Comparison of ENCODE assay signal across 12 cellular contexts in genomic region chr10:541750-542371, GRCh38.
DNase-seq lines count a peak whose midpoint lies in the region; ATAC-seq, FAIRE-seq and TF ChIP-seq lines count a peak whose summit lies in the region.
"Had no signal": no experiment of that assay in that cellular context is flagged by ENCODE, and none has a peak within 500 bp of the region (broad histone marks: within the 10 kb centered on the region; RNA-seq: fewer than 3 reads in every experiment).

No MANE protein-coding gene starts in this region.

- intact Hi-C loops in HepG2 (cut with micrococcal nuclease; ENCODE audit: unreplicated experiment) = no loop called here
- intact Hi-C loops in right lobe of liver (cut with DNase I) = no loop called here
- intact Hi-C loops in heart right ventricle (cut with DNase I) = no loop called here

- POLR2A ChIA-PET in HepG2 (lab: Yijun Ruan, JAX) = no interaction called here

- ATAC-seq in HepG2 (peak; percentile 82), right lobe of liver (no peak), heart right ventricle (peak in 7 of 8 donors; percentile 20 to 63 (median 47)), GM18520 (IDR thresholded peaks at IDR 0.05; ENCODE audit: unreplicated experiment) (no peak)
- ATAC-seq: activated CD8-positive, alpha-beta memory T cell treated with anti-CD3 and anti-CD28 coated beads, Interleukin-2, amount 10 ng/mL, durations not matched to agents 7 days and 5 days; T-cell had no signal

- no peak overlapping the region; a peak in 1 of 6 replicates for H3K4me3 ChIP-seq in HepG2 (replicated peaks in 1 of 3; ENCODE audit: insufficient read depth in 1 of 3, low read depth in 2 of 3, low read length in 3 of 3)
- no peak overlapping the region for H3K4me3 ChIP-seq in right lobe of liver
- no peak overlapping the region for H3K4me3 ChIP-seq in heart right ventricle
- H3K4me3 ChIP-seq in Peyer's patch = no peak overlapping the region
- H3K4me3 ChIP-seq: vagina had no signal

- TF ChIP-seq CTCF in HepG2 (CRISPR knock-in tag; IDR thresholded peaks at IDR 0.05) (no peak), right lobe of liver (IDR thresholded peaks at IDR 0.05) (no peak), heart right ventricle (IDR thresholded peaks at IDR 0.05) (no peak), Peyer's patch (IDR thresholded peaks at IDR 0.05) (no peak), GM20000 (IDR thresholded peaks at IDR 0.05; ENCODE audit: extremely low read depth, missing control alignments) (no peak)

- H3K4me1 ChIP-seq in HepG2 (ENCODE audit: insufficient read depth, low read length) (peaks cover 12% of the 10 kb centered on the region), right lobe of liver (no peaks in the 10 kb centered on the region), heart right ventricle (peaks cover 0 to 14% (median 7%) of the 10 kb centered on the region in 9 donors), Peyer's patch (no peaks in the 10 kb centered on the region)

- BruUV-seq in HepG2 (replicated peaks; lab: Mats Ljungman, UMichigan) = no TSS peak

- in situ Hi-C loops in HepG2 (cut with HindIII; ENCODE audit: extremely low pct_ligation_motif_present, low pct_unique_long_range_greater_than_20kb) = no loop called here

- no peaks in the 10 kb centered on the region for H4K20me1 ChIP-seq in HepG2 (ENCODE audit: insufficient read depth, low read length)

- no peak overlapping the region for H2AFZ ChIP-seq in HepG2 (ENCODE audit: low read length)

- H3K9me3 ChIP-seq in HepG2 (ENCODE audit: low read length) (no peaks in the 10 kb centered on the region), right lobe of liver (no peaks in the 10 kb centered on the region), heart right ventricle (no peaks in the 10 kb centered on the region), Peyer's patch (no peaks in the 10 kb centered on the region)
- H3K9me3 ChIP-seq: vagina had no signal

- H3K9ac ChIP-seq in HepG2 (ENCODE audit: insufficient read depth, low read depth, low read length) = no peak overlapping the region

- TF ChIP-seq EP300 in HepG2 (IDR thresholded peaks at IDR 0.05; ENCODE audit: low read depth in 2 of 2, low read length in 2 of 2) (no peak), HepG2 (CRISPR knock-in tag; IDR thresholded peaks at IDR 0.05; ENCODE audit: borderline replicate concordance) (no peak)

- TF ChIP-seq RAD21 in HepG2 (CRISPR knock-in tag; IDR thresholded peaks at IDR 0.05) = no peak

- no peaks in the 10 kb centered on the region for H3K79me2 ChIP-seq in HepG2 (ENCODE audit: insufficient read depth, low read length)

- TF ChIP-seq POLR2A in HepG2 (IDR thresholded peaks at IDR 0.05; ENCODE audit: insufficient read depth in 1 of 2, low read depth in 2 of 2, low read length in 2 of 2) (no peak), right lobe of liver (IDR thresholded peaks at IDR 0.05) (no peak), Peyer's patch (IDR thresholded peaks at IDR 0.05) (no peak)

- H3K36me3 ChIP-seq in HepG2 (replicated peaks in 1 of 2; ENCODE audit: control insufficient read depth in 1 of 2, insufficient read depth in 2 of 2, low read length in 2 of 2) (no peaks in the 10 kb centered on the region), right lobe of liver (no peaks in the 10 kb centered on the region), heart right ventricle (no peaks in the 10 kb centered on the region), Peyer's patch (no peaks in the 10 kb centered on the region)
- H3K36me3 ChIP-seq: vagina had no signal

- no peak for FAIRE-seq in HepG2 (lab: Jason Lieb, UNC)

- peak overlapping the region; percentile 38 for H3K4me2 ChIP-seq in HepG2 (ENCODE audit: low read depth, low read length)

- H3K27me3 ChIP-seq in HepG2 (ENCODE audit: control insufficient read depth in 1 of 2, insufficient read depth in 2 of 2, low read length in 2 of 2) (no peaks in the 10 kb centered on the region), right lobe of liver (no peaks in the 10 kb centered on the region), heart right ventricle (peaks cover 0 to 3% (median 0%) of the 10 kb centered on the region in 7 donors), Peyer's patch (no peaks in the 10 kb centered on the region)
- H3K27me3 ChIP-seq: vagina had no signal

- DNase-seq in HepG2 (ENCODE audit: low spot score) = no peak
- DNase-seq in right lobe of liver = no peak
- peak; percentile 49 for DNase-seq in NCI-H345 treated with DMSO at 0.1 percent for 48 hours (lab: John Stamatoyannopoulos, UW; ENCODE audit: unreplicated experiment)
- no peak for DNase-seq in heart right ventricle
- DNase-seq in Peyer's patch = no peak
- no peak for DNase-seq in medulla oblongata (ENCODE audit: extremely low spot score)
- no peak for DNase-seq in GM20000 (ENCODE audit: low spot score)
- DNase-seq: activated CD8-positive, alpha-beta memory T cell treated with anti-CD3 and anti-CD28 coated beads, Interleukin-2, amount 10 ng/mL, durations not matched to agents 7 days and 5 days; H7; T-cell had no signal

- 24% methylated on average over 14 of the region's 16 CpGs for WGBS in HepG2 (ENCODE audit: low lambda C conversion rate)
- 64% methylated on average over 2 of the region's 16 CpGs for WGBS in right lobe of liver (ENCODE audit: insufficient coverage, low coverage, low lambda C conversion rate, missing lambda C conversion rate)
- WGBS in heart right ventricle, 2 donors = 40 to 61% methylated on average over 16 of the region's 16 CpGs

- CTCF ChIA-PET in HepG2 (lab: Yijun Ruan, JAX; ENCODE audit: low intra/inter-chr PET ratio, low total read pairs) = no interaction called here

- no peak overlapping the region for H3K27ac ChIP-seq in HepG2 (ENCODE audit: extremely low read length, insufficient read depth, low read length)
- H3K27ac ChIP-seq in right lobe of liver = no peak overlapping the region
- no peak overlapping the region for H3K27ac ChIP-seq in heart right ventricle
- H3K27ac ChIP-seq in Peyer's patch = no peak overlapping the region
- H3K27ac ChIP-seq: vagina had no signal

TF ChIP-seq in HepG2, 621 proteins besides CTCF, POLR2A, EP300 and RAD21 (continues in another document):
- TF ChIP-seq ZNF543 (CRISPR knock-in tag; IDR thresholded peaks at IDR 0.05) = no peak
- no peak for TF ChIP-seq BRF2 (CRISPR knock-in tag; IDR thresholded peaks at IDR 0.05)
- TF ChIP-seq, protein P1, sequence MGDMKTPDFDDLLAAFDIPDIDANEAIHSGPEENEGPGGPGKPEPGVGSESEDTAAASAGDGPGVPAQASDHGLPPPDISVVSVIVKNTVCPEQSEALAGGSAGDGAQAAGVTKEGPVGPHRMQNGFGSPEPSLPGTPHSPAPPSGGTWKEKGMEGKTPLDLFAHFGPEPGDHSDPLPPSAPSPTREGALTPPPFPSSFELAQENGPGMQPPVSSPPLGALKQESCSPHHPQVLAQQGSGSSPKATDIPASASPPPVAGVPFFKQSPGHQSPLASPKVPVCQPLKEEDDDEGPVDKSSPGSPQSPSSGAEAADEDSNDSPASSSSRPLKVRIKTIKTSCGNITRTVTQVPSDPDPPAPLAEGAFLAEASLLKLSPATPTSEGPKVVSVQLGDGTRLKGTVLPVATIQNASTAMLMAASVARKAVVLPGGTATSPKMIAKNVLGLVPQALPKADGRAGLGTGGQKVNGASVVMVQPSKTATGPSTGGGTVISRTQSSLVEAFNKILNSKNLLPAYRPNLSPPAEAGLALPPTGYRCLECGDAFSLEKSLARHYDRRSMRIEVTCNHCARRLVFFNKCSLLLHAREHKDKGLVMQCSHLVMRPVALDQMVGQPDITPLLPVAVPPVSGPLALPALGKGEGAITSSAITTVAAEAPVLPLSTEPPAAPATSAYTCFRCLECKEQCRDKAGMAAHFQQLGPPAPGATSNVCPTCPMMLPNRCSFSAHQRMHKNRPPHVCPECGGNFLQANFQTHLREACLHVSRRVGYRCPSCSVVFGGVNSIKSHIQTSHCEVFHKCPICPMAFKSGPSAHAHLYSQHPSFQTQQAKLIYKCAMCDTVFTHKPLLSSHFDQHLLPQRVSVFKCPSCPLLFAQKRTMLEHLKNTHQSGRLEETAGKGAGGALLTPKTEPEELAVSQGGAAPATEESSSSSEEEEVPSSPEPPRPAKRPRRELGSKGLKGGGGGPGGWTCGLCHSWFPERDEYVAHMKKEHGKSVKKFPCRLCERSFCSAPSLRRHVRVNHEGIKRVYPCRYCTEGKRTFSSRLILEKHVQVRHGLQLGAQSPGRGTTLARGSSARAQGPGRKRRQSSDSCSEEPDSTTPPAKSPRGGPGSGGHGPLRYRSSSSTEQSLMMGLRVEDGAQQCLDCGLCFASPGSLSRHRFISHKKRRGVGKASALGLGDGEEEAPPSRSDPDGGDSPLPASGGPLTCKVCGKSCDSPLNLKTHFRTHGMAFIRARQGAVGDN (CRISPR knock-in tag; IDR thresholded peaks at IDR 0.05) = 0 out of 2 replicates have a peak, but pooled peaks have one; percentile 28
- TF ChIP-seq ZBTB3 (CRISPR knock-in tag; IDR thresholded peaks at IDR 0.05; ENCODE audit: borderline replicate concordance, low read depth) = no peak
- no peak for TF ChIP-seq FLYWCH1 (CRISPR knock-in tag; IDR thresholded peaks at IDR 0.05)
- no peak for TF ChIP-seq FOSL2 (CRISPR knock-in tag; IDR thresholded peaks at IDR 0.05)
- TF ChIP-seq, protein P2, sequence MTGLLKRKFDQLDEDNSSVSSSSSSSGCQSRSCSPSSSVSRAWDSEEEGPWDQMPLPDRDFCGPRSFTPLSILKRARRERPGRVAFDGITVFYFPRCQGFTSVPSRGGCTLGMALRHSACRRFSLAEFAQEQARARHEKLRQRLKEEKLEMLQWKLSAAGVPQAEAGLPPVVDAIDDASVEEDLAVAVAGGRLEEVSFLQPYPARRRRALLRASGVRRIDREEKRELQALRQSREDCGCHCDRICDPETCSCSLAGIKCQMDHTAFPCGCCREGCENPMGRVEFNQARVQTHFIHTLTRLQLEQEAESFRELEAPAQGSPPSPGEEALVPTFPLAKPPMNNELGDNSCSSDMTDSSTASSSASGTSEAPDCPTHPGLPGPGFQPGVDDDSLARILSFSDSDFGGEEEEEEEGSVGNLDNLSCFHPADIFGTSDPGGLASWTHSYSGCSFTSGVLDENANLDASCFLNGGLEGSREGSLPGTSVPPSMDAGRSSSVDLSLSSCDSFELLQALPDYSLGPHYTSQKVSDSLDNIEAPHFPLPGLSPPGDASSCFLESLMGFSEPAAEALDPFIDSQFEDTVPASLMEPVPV (CRISPR knock-in tag; IDR thresholded peaks at IDR 0.05) = no peak
- no peak for TF ChIP-seq PTBP1 (IDR thresholded peaks at IDR 0.05; ENCODE audit: low read depth, low read length, poor library complexity, severe bottlenecking)
- TF ChIP-seq SALL1 (CRISPR knock-in tag; IDR thresholded peaks at IDR 0.05) = 0 out of 2 replicates have a peak, but pooled peaks have one; percentile 31
- TF ChIP-seq ZNF441 (CRISPR knock-in tag; IDR thresholded peaks at IDR 0.05; ENCODE audit: borderline replicate concordance) = no peak

Comparison
In these comparisons a context has a peak if more than half of its experiments do, and no peak if none do; other contexts are left out.
1. ATAC-seq: peak in HepG2 (single experiment) and heart right ventricle (7 of 8); none in right lobe of liver (0 of 4) and GM18520 (single experiment).